ENCODE assay signal across 3 cellular contexts in the genomic region with DNA sequence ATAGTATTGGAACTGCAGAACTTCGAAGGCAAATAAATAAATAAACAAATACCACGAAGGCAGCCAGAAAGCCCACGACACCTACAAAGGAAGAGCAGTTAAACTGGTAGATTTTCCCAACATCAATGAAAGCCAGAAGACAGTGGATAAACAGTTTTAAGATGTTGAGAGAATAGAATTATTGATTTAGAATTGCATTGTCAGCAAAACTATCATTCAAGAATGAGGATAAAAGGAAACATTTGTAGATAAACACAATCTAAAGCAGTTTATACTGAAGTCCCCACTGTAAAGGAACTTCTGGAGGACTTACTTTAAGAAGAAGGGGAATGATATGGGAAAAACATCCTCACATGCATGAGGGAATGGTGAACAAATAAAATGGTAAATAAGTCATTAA.
TF ChIP-seq lines count a peak whose summit lies in the region.

No MANE protein-coding gene starts in this region.

TF ChIP-seq in A549, 52 proteins besides CTCF, POLR2A, EP300 and RAD21:
- TF ChIP-seq ESRRA (IDR thresholded peaks at IDR 0.05; ENCODE audit: borderline replicate concordance, low read length) (no peak), TP53 (CRISPR knock-in tag; IDR thresholded peaks at IDR 0.05) (no peak), MAFK (IDR thresholded peaks at IDR 0.05; ENCODE audit: partially characterized antibody) (peak; percentile 97), FOSL2 (IDR thresholded peaks at IDR 0.05) (no peak), FOSL2 (CRISPR knock-in tag; IDR thresholded peaks at IDR 0.05) (no peak)
- TF ChIP-seq, protein P1, sequence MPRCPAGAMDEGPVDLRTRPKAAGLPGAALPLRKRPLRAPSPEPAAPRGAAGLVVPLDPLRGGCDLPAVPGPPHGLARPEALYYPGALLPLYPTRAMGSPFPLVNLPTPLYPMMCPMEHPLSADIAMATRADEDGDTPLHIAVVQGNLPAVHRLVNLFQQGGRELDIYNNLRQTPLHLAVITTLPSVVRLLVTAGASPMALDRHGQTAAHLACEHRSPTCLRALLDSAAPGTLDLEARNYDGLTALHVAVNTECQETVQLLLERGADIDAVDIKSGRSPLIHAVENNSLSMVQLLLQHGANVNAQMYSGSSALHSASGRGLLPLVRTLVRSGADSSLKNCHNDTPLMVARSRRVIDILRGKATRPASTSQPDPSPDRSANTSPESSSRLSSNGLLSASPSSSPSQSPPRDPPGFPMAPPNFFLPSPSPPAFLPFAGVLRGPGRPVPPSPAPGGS (IDR thresholded peaks at IDR 0.05): no peak

TF ChIP-seq in IMR-90, 13 proteins besides CTCF, POLR2A, EP300 and RAD21:
- TF ChIP-seq FOS (IDR thresholded peaks at IDR 0.05; ENCODE audit: low read depth, low read length): no peak
- no peak for TF ChIP-seq RCOR1 (IDR thresholded peaks at IDR 0.05; ENCODE audit: insufficient replicate concordance, low read length)
- TF ChIP-seq MAFK (IDR thresholded peaks at IDR 0.05; ENCODE audit: low read depth, low read length): peak; percentile 98
TF ChIP-seq in IMR-90: peak in this region for 1.

TF ChIP-seq in H1, 55 proteins besides CTCF, POLR2A, EP300 and RAD21:
- TF ChIP-seq CBX5 (IDR thresholded peaks at IDR 0.05; ENCODE audit: low read depth, low read length): no peak
- TF ChIP-seq SIN3A (conservative IDR thresholded peaks at IDR 0.05 in 1 of 2, IDR thresholded peaks at IDR 0.05 in 1 of 2; ENCODE audit: low read depth in 1 of 2, low read length in 2 of 2): no peak
- no peak for TF ChIP-seq ASH2L (IDR thresholded peaks at IDR 0.05; ENCODE audit: low read length)
- no peak for TF ChIP-seq TEAD4 (IDR thresholded peaks at IDR 0.05; ENCODE audit: low read depth, low read length)
- peak; percentile 87 for TF ChIP-seq MAFK (IDR thresholded peaks at IDR 0.05; ENCODE audit: low read depth, low read length)
